Comparison of ENCODE assay signal across 17 cellular contexts in genomic region chr17:63480826-63481487, GRCh38. TPM values are rescaled to one million over a fixed set of nuclear protein-coding genes. Genes with fewer than 3 reads are reported as not detected.
DNase-seq lines count a peak whose midpoint lies in the region; ATAC-seq and TF ChIP-seq lines count a peak whose summit lies in the region.
"Had no signal": no experiment of that assay in that cellular context is flagged by ENCODE, and none has a peak within 500 bp of the region (broad histone marks: within the 10 kb centered on the region; RNA-seq: fewer than 3 reads in every experiment).

No MANE protein-coding gene starts in this region.

- POLR2A ChIA-PET in activated CD8-positive, alpha-beta T cell treated with anti-CD3 and anti-CD28 coated beads for 36 hours (lab: Charles Lee): no interaction called here

- no peak overlapping the region for H3K27ac ChIP-seq in osteoblast (ENCODE audit: low read depth, low read length)
- H3K27ac ChIP-seq: foreskin keratinocyte, RWPE1 had no signal

- no peaks in the 10 kb centered on the region for H3K9me3 Mint-ChIP-seq in activated CD8-positive, alpha-beta T cell treated with anti-CD3 and anti-CD28 coated beads for 36 hours
- H3K9me3 Mint-ChIP-seq: activated CD4-positive, alpha-beta T cell treated with anti-CD3 and anti-CD28 coated beads, Interleukin-2, amount 10 ng/mL, durations not matched to agents 7 days and 5 days; activated T-cell treated with anti-CD3 and anti-CD28 coated beads, Interleukin-2, amount 50 U/mL, for 72 hours; naive thymus-derived CD4-positive, alpha-beta T cell; T-helper 2 cell treated with Interferon-gamma antibody and Interleukin-4, amounts not matched to agents 5 μg/mL and 100 μg/mL, for 36 hours had no signal

- CTCF ChIA-PET in activated CD8-positive, alpha-beta T cell treated with anti-CD3 and anti-CD28 coated beads for 36 hours (lab: Charles Lee): interaction anchor here (3.7 to 8.0 kb wide), 4 partner anchors 32 to 131 kb away, joined by 17 to 231 read pairs (median 30); no protein-coding TSS in a partner anchor

- H3K4me2 ChIP-seq in osteoblast (ENCODE audit: insufficient read depth, low read length): no peak overlapping the region

- H3K36me3 ChIP-seq in osteoblast (ENCODE audit: insufficient read depth, low read length): no peaks in the 10 kb centered on the region

- DNase-seq in DMS79 (lab: John Stamatoyannopoulos, UW) (peak; percentile 74), NCI-H146 treated with DMSO at 0.1 percent for 48 hours (lab: John Stamatoyannopoulos, UW; ENCODE audit: unreplicated experiment) (peak; percentile 73), NCI-H510A (lab: John Stamatoyannopoulos, UW) (peak; percentile 97), osteoblast (ENCODE audit: insufficient read length, low spot score, missing footprints) (peak; percentile 79), SW480 (ENCODE audit: low spot score) (no peak)
- no peak for DNase-seq in activated CD8-positive, alpha-beta memory T cell treated with anti-CD3 and anti-CD28 coated beads for 24 hours
- no peak for DNase-seq in activated CD8-positive, alpha-beta T cell treated with anti-CD3 and anti-CD28 coated beads for 36 hours
- DNase-seq: activated CD4-positive, alpha-beta T cell treated with anti-CD3 and anti-CD28 coated beads, Interleukin-2, amount 10 ng/mL, durations not matched to agents 7 days and 5 days; activated T-cell treated with anti-CD3 and anti-CD28 coated beads, Interleukin-2, amount 50 U/mL, for 72 hours; CD4-positive, CD25-positive, alpha-beta regulatory T cell; foreskin keratinocyte; Kasumi-1; naive thymus-derived CD4-positive, alpha-beta T cell had no signal

- H3K9me3 ChIP-seq in osteoblast (ENCODE audit: low read depth, low read length): no peaks in the 10 kb centered on the region

- no peak for TF ChIP-seq CTCF in osteoblast (IDR thresholded peaks at IDR 0.05; ENCODE audit: extremely low read depth, low read depth, low read length)
- no peak for TF ChIP-seq CTCF in activated CD8-positive, alpha-beta T cell treated with anti-CD3 and anti-CD28 coated beads for 36 hours (IDR thresholded peaks at IDR 0.05)

- peaks cover 13% of the 10 kb centered on the region for H3K27me3 ChIP-seq in osteoblast (ENCODE audit: insufficient read depth, low read length)

- no peak overlapping the region for H3K27ac Mint-ChIP-seq in activated CD8-positive, alpha-beta T cell treated with anti-CD3 and anti-CD28 coated beads for 36 hours
- H3K27ac Mint-ChIP-seq: activated CD4-positive, alpha-beta T cell treated with anti-CD3 and anti-CD28 coated beads, Interleukin-2, amount 10 ng/mL, durations not matched to agents 7 days and 5 days; activated T-cell treated with anti-CD3 and anti-CD28 coated beads, Interleukin-2, amount 50 U/mL, for 72 hours; CD4-positive, CD25-positive, alpha-beta regulatory T cell; naive thymus-derived CD4-positive, alpha-beta T cell; T-helper 2 cell treated with Interferon-gamma antibody and Interleukin-4, amounts not matched to agents 5 μg/mL and 100 μg/mL, for 36 hours had no signal

- H3K36me3 Mint-ChIP-seq in activated CD8-positive, alpha-beta T cell treated with anti-CD3 and anti-CD28 coated beads for 36 hours (ENCODE audit: low read depth): no peaks in the 10 kb centered on the region
- H3K36me3 Mint-ChIP-seq: CD4-positive, CD25-positive, alpha-beta regulatory T cell; naive thymus-derived CD4-positive, alpha-beta T cell had no signal

- ATAC-seq in activated CD8-positive, alpha-beta T cell treated with anti-CD3 and anti-CD28 coated beads for 36 hours: no peak
- ATAC-seq: activated T-cell treated with anti-CD3 and anti-CD28 coated beads, Interleukin-2, amount 50 U/mL, for 72 hours; foreskin keratinocyte; naive thymus-derived CD4-positive, alpha-beta T cell had no signal

- peaks cover 10% of the 10 kb centered on the region for H3K4me1 Mint-ChIP-seq in activated CD8-positive, alpha-beta T cell treated with anti-CD3 and anti-CD28 coated beads for 36 hours (ENCODE audit: low read depth)

- peaks cover 17% of the 10 kb centered on the region for H3K27me3 Mint-ChIP-seq in activated CD8-positive, alpha-beta T cell treated with anti-CD3 and anti-CD28 coated beads for 36 hours

- no peaks in the 10 kb centered on the region for H4K20me1 ChIP-seq in osteoblast (ENCODE audit: insufficient read depth, low read length)

- no peak overlapping the region for H3K4me3 Mint-ChIP-seq in activated CD8-positive, alpha-beta T cell treated with anti-CD3 and anti-CD28 coated beads for 36 hours
- H3K4me3 Mint-ChIP-seq: activated CD4-positive, alpha-beta T cell treated with anti-CD3 and anti-CD28 coated beads, Interleukin-2, amount 10 ng/mL, durations not matched to agents 7 days and 5 days; activated T-cell treated with anti-CD3 and anti-CD28 coated beads, Interleukin-2, amount 50 U/mL, for 72 hours; CD4-positive, CD25-positive, alpha-beta regulatory T cell; naive thymus-derived CD4-positive, alpha-beta T cell; T-helper 2 cell treated with Interferon-gamma antibody and Interleukin-4, amounts not matched to agents 5 μg/mL and 100 μg/mL, for 36 hours had no signal

- H3K4me1 ChIP-seq in osteoblast (ENCODE audit: insufficient read depth, low read length): peaks cover 12% of the 10 kb centered on the region
- H3K4me1 ChIP-seq: foreskin keratinocyte had no signal

- intact Hi-C loops in activated CD8-positive, alpha-beta T cell treated with anti-CD3 and anti-CD28 coated beads for 36 hours (cut with micrococcal nuclease): no loop called here

- H2AFZ ChIP-seq in osteoblast (ENCODE audit: low read length): no peak overlapping the region

- no peak overlapping the region for H3K4me3 ChIP-seq in osteoblast (ENCODE audit: insufficient read depth, low read length)

- no peaks in the 10 kb centered on the region for H3K79me2 ChIP-seq in osteoblast (ENCODE audit: insufficient read depth, low read length)

RNA-seq across cellular contexts. Expression of gene ACE, which starts 4.1 kb away (rescaled TPM):
- 10.1 and 17.7 TPM in 2 replicates for total RNA-seq in osteoblast
- under 1 TPM; 0.36 to 0.51 TPM for total RNA-seq in activated CD8-positive, alpha-beta T cell treated with anti-CD3 and anti-CD28 coated beads for 36 hours

RNA-seq across cellular contexts. Expression of gene CYB561, which starts 34.9 kb away (rescaled TPM):
- 32.2 and 33.6 TPM in 2 replicates for total RNA-seq in osteoblast
- total RNA-seq in activated CD8-positive, alpha-beta T cell treated with anti-CD3 and anti-CD28 coated beads for 36 hours: 1 to 10 TPM; 1.5 to 2.2 TPM

RNA-seq across cellular contexts. Expression of gene KCNH6, which starts 42.2 kb away (rescaled TPM):
- not detected in 2 replicates for total RNA-seq in osteoblast
- total RNA-seq in activated CD8-positive, alpha-beta T cell treated with anti-CD3 and anti-CD28 coated beads for 36 hours: not detected
- total RNA-seq: activated CD4-positive, alpha-beta T cell treated with anti-CD3 and anti-CD28 coated beads, Interleukin-2, amount 10 ng/mL, durations not matched to agents 7 days and 5 days; activated T-cell treated with anti-CD3 and anti-CD28 coated beads, Interleukin-2, amount 50 U/mL, for 72 hours; cardiac septum; CD4-positive, CD25-positive, alpha-beta regulatory T cell; foreskin keratinocyte; naive thymus-derived CD4-positive, alpha-beta T cell; pulmonary artery endothelial cell had no signal

Comparison
In these comparisons a context has a peak if more than half of its experiments do, and no peak if none do; other contexts are left out.
1. DNase-seq: peak in DMS79 (single experiment), NCI-H146 treated with DMSO at 0.1 percent for 48 hours (single experiment), NCI-H510A (single experiment) and osteoblast (single experiment); none in activated CD8-positive, alpha-beta memory T cell treated with anti-CD3 and anti-CD28 coated beads for 24 hours (single experiment), activated CD8-positive, alpha-beta T cell treated with anti-CD3 and anti-CD28 coated beads for 36 hours (single experiment) and SW480 (single experiment).
2. RNA of gene CYB561, which starts 34.9 kb away (total RNA-seq): 32.2 to 33.6 TPM in osteoblast; 1.5 to 2.2 TPM in activated CD8-positive, alpha-beta T cell treated with anti-CD3 and anti-CD28 coated beads for 36 hours; every median in the first group is over 10 times any median in the second.